ENCODE assay signal across 1 cellular context in genomic region chr6:44247338-44248302, GRCh38.
TF ChIP-seq lines count a peak whose summit lies in the region.

No MANE protein-coding gene starts in this region.

TF ChIP-seq in liver, 16 proteins besides CTCF, POLR2A, EP300 and RAD21 (continued from another document):
- TF ChIP-seq REST (IDR thresholded peaks at IDR 0.05): no peak
- no peak for TF ChIP-seq NR2F2 (IDR thresholded peaks at IDR 0.05)
- TF ChIP-seq, protein P1, sequence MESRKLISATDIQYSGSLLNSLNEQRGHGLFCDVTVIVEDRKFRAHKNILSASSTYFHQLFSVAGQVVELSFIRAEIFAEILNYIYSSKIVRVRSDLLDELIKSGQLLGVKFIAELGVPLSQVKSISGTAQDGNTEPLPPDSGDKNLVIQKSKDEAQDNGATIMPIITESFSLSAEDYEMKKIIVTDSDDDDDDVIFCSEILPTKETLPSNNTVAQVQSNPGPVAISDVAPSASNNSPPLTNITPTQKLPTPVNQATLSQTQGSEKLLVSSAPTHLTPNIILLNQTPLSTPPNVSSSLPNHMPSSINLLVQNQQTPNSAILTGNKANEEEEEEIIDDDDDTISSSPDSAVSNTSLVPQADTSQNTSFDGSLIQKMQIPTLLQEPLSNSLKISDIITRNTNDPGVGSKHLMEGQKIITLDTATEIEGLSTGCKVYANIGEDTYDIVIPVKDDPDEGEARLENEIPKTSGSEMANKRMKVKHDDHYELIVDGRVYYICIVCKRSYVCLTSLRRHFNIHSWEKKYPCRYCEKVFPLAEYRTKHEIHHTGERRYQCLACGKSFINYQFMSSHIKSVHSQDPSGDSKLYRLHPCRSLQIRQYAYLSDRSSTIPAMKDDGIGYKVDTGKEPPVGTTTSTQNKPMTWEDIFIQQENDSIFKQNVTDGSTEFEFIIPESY (IDR thresholded peaks at IDR 0.05): no peak
- peak in 1 of 2 donors; percentile 6 for TF ChIP-seq GABPA (IDR thresholded peaks at IDR 0.05 in 1 of 2, conservative IDR thresholded peaks at IDR 0.05 in 1 of 2)
- TF ChIP-seq HNF4A (conservative IDR thresholded peaks at IDR 0.05): peak in 1 of 2 donors; percentile 5
- no peak for TF ChIP-seq TAF1 (conservative IDR thresholded peaks at IDR 0.05)
- peak; percentile 85 for TF ChIP-seq YY1 (IDR thresholded peaks at IDR 0.05)
